24 cellular contexts compared by ENCODE assay signal in genomic region chr3:103057477-103057876, GRCh38.
"Had no signal": no experiment of that assay in that cellular context is flagged by ENCODE, and none has a peak within 500 bp of the region (broad histone marks: within the 10 kb centered on the region; RNA-seq: fewer than 3 reads in every experiment).

No MANE protein-coding gene starts in this region.

- H3K4me3 Mint-ChIP-seq: mesothelial cell of epicardium; naive B cell; natural killer cell; nephron progenitor cell; stimulated activated effector memory CD8-positive, alpha-beta T cell treated with anti-CD3 and anti-CD28 coated beads, Interleukin-12 subunit alpha, Interleukin-12 subunit beta, amount 100 ng/mL, for 72 hours; stimulated activated naive CD8-positive, alpha-beta T cell treated with anti-CD3 and anti-CD28 coated beads, Interleukin-15, Interleukin-2, amounts not matched to agents 100 ng/mL and 50 ng/mL, for 24 hours had no signal

- ATAC-seq: natural killer cell; right cardiac atrium; sciatic nerve; stimulated activated effector memory CD8-positive, alpha-beta T cell treated with anti-CD3 and anti-CD28 coated beads, Interleukin-12 subunit alpha, Interleukin-12 subunit beta, amount 100 ng/mL, for 72 hours; upper lobe of right lung had no signal

- H3K4me3 ChIP-seq: left ventricle myocardium inferior, lung, ovary, skin epidermis, spleen, suprapubic skin, thoracic aorta, tibial artery, upper lobe of right lung had no signal

- H3K9me3 ChIP-seq: left ventricle myocardium inferior, ovary, spleen, suprapubic skin, thoracic aorta, tibial artery, upper lobe of right lung had no signal

- H3K4me1 ChIP-seq: left ventricle myocardium inferior, suprapubic skin, tibial artery had no signal

- H3K36me3 ChIP-seq: left ventricle myocardium inferior, ovary, spleen, suprapubic skin, thoracic aorta, tibial artery, upper lobe of right lung had no signal

- H3K9me3 Mint-ChIP-seq: mesothelial cell of epicardium; natural killer cell; nephron progenitor cell; stimulated activated naive CD8-positive, alpha-beta T cell treated with anti-CD3 and anti-CD28 coated beads, Interleukin-15, Interleukin-2, amounts not matched to agents 100 ng/mL and 50 ng/mL, for 24 hours had no signal

- H3K4me1 Mint-ChIP-seq: naive B cell; nephron progenitor cell; stimulated activated effector memory CD8-positive, alpha-beta T cell treated with anti-CD3 and anti-CD28 coated beads, Interleukin-12 subunit alpha, Interleukin-12 subunit beta, amount 100 ng/mL, for 72 hours had no signal

- DNase-seq: islet precursor cell; left ventricle myocardium inferior; mesendoderm; naive B cell; natural killer cell; nephron progenitor cell; ovary; retina; spleen; stimulated activated CD4-positive, alpha-beta T cell treated with anti-CD3 and anti-CD28 coated beads, Interleukin-4, amount 100 ng/mL, for 24 hours; stimulated activated naive CD4-positive, alpha-beta T cell; tibial artery; trophoblast cell; upper lobe of right lung had no signal

- H3K36me3 Mint-ChIP-seq: mesothelial cell of epicardium; naive B cell; natural killer cell; stimulated activated effector memory CD8-positive, alpha-beta T cell treated with anti-CD3 and anti-CD28 coated beads, Interleukin-12 subunit alpha, Interleukin-12 subunit beta, amount 100 ng/mL, for 72 hours had no signal

- H3K27ac ChIP-seq: left ventricle myocardium inferior, ovary, skin epidermis, spleen, suprapubic skin, thoracic aorta, tibial artery, upper lobe of right lung had no signal

- H3K27ac Mint-ChIP-seq: mesothelial cell of epicardium; natural killer cell; progenitor cell of endocrine pancreas; stimulated activated effector memory CD8-positive, alpha-beta T cell treated with anti-CD3 and anti-CD28 coated beads, Interleukin-12 subunit alpha, Interleukin-12 subunit beta, amount 100 ng/mL, for 72 hours; stimulated activated naive CD8-positive, alpha-beta T cell treated with anti-CD3 and anti-CD28 coated beads, Interleukin-15, Interleukin-2, amounts not matched to agents 100 ng/mL and 50 ng/mL, for 24 hours had no signal

- H3K27me3 ChIP-seq: ovary, spleen, suprapubic skin, tibial artery, upper lobe of right lung had no signal

- H3K27me3 Mint-ChIP-seq: naive B cell; progenitor cell of endocrine pancreas; stimulated activated naive CD8-positive, alpha-beta T cell treated with anti-CD3 and anti-CD28 coated beads, Interleukin-15, Interleukin-2, amounts not matched to agents 100 ng/mL and 50 ng/mL, for 24 hours had no signal
